Comparison of ENCODE assay signal across 19 cellular contexts in genomic region chr18:70431203-70431624, GRCh38.
DNase-seq lines count a peak whose midpoint lies in the region; ATAC-seq, FAIRE-seq and TF ChIP-seq lines count a peak whose summit lies in the region.
"Had no signal": no experiment of that assay in that cellular context is flagged by ENCODE, and none has a peak within 500 bp of the region (broad histone marks: within the 10 kb centered on the region; RNA-seq: fewer than 3 reads in every experiment).

No MANE protein-coding gene starts in this region.

- no peaks in the 10 kb centered on the region for H3K9me3 Mint-ChIP-seq in T-cell
- no peaks in the 10 kb centered on the region for H3K9me3 Mint-ChIP-seq in activated CD4-positive, alpha-beta T cell treated with anti-CD3 and anti-CD28 coated beads for 36 hours (ENCODE audit: low read depth)
- H3K9me3 Mint-ChIP-seq: activated CD4-positive, alpha-beta memory T cell treated with anti-CD3 and anti-CD28 coated beads for 36 hours had no signal

- H3K4me2 ChIP-seq in smooth muscle cell, result no peak overlapping the region

- H3K27me3 Mint-ChIP-seq in T-cell, result no peaks in the 10 kb centered on the region
- H3K27me3 Mint-ChIP-seq in activated CD4-positive, alpha-beta T cell treated with anti-CD3 and anti-CD28 coated beads for 36 hours, result no peaks in the 10 kb centered on the region
- H3K27me3 Mint-ChIP-seq: activated CD4-positive, alpha-beta memory T cell treated with anti-CD3 and anti-CD28 coated beads for 36 hours had no signal

- H3K9ac ChIP-seq in smooth muscle cell (ENCODE audit: low read depth), result no peak overlapping the region

- H3K4me3 ChIP-seq in AG10803 (ENCODE audit: low read length), result no peak overlapping the region
- no peak overlapping the region for H3K4me3 ChIP-seq in cardiac fibroblast (replicated peaks in 1 of 2; ENCODE audit: low read depth in 2 of 2, low read length in 2 of 2)
- H3K4me3 ChIP-seq in smooth muscle cell, result no peak overlapping the region
- H3K4me3 ChIP-seq: heart right ventricle, upper lobe of left lung had no signal

- DNase-seq in AG10803 (ENCODE audit: low read depth) (peak; percentile 81), HTR-8/SVneo (ENCODE audit: insufficient read length, low spot score) (peak; percentile 33), cardiac fibroblast (ENCODE audit: low read depth in 2 of 2) (peak; percentile 47 to 79), kidney tubule cell (ENCODE audit: low spot score) (peak; percentile 58), smooth muscle cell (lab: John Stamatoyannopoulos, UW; ENCODE audit: unreplicated experiment) (no peak), T-cell (no peak), NCI-H1694 treated with DMSO at 0.1 percent for 48 hours (lab: John Stamatoyannopoulos, UW) (no peak)
- DNase-seq in activated CD4-positive, alpha-beta T cell treated with anti-CD3 and anti-CD28 coated beads for 36 hours, result no peak
- DNase-seq: activated CD4-positive, alpha-beta memory T cell treated with anti-CD3 and anti-CD28 coated beads for 36 hours; C1 segment of cervical spinal cord; effector CD4-positive, alpha-beta T cell; heart right ventricle; left colon; naive B cell; NCI-H69; retina; stimulated activated CD4-positive, alpha-beta T cell treated with anti-CD3 and anti-CD28 coated beads, Interleukin-2, amount 100 ng/mL, for 48 hours had no signal

- no peaks in the 10 kb centered on the region for H3K4me1 Mint-ChIP-seq in T-cell
- H3K4me1 Mint-ChIP-seq in activated CD4-positive, alpha-beta T cell treated with anti-CD3 and anti-CD28 coated beads for 36 hours, result no peaks in the 10 kb centered on the region
- H3K4me1 Mint-ChIP-seq: naive B cell had no signal

- H4K20me1 ChIP-seq in smooth muscle cell (ENCODE audit: low read depth), result no peaks in the 10 kb centered on the region

- no peaks in the 10 kb centered on the region for H3K27me3 ChIP-seq in smooth muscle cell (ENCODE audit: low read depth)
- H3K27me3 ChIP-seq: heart right ventricle, upper lobe of left lung had no signal

- H3K9me3 ChIP-seq in smooth muscle cell (replicated peaks; ENCODE audit: low read depth), result no peaks in the 10 kb centered on the region
- H3K9me3 ChIP-seq: heart right ventricle, upper lobe of left lung had no signal

- intact Hi-C loops in activated CD4-positive, alpha-beta T cell treated with anti-CD3 and anti-CD28 coated beads for 36 hours (cut with DNase I, micrococcal nuclease), result loop anchor here in 1 of 2 experiments (5.0 kb wide), 1 partner anchor 144 kb away; the partner anchor contains the start of gene SOCS6

- no peak for FAIRE-seq in HTR-8/SVneo (lab: Jason Lieb, UNC)

- WGBS in smooth muscle cell (ENCODE audit: low lambda C conversion rate), result 33% methylated on average over 2 of the region's 2 CpGs

- H3K4me3 Mint-ChIP-seq in T-cell, result no peak overlapping the region
- H3K4me3 Mint-ChIP-seq in activated CD4-positive, alpha-beta T cell treated with anti-CD3 and anti-CD28 coated beads for 36 hours, result no peak overlapping the region
- H3K4me3 Mint-ChIP-seq: activated CD4-positive, alpha-beta memory T cell treated with anti-CD3 and anti-CD28 coated beads for 36 hours; IgD-negative memory B cell had no signal

- ATAC-seq in T-cell (replicated peaks in 1 of 4), result no peak
- no peak for ATAC-seq in activated CD4-positive, alpha-beta T cell treated with anti-CD3 and anti-CD28 coated beads for 36 hours
- ATAC-seq: heart right ventricle, left colon had no signal

- no peaks in the 10 kb centered on the region for H3K36me3 Mint-ChIP-seq in T-cell
- no peaks in the 10 kb centered on the region for H3K36me3 Mint-ChIP-seq in activated CD4-positive, alpha-beta T cell treated with anti-CD3 and anti-CD28 coated beads for 36 hours (ENCODE audit: low read depth)
- H3K36me3 Mint-ChIP-seq: activated CD4-positive, alpha-beta memory T cell treated with anti-CD3 and anti-CD28 coated beads for 36 hours; IgD-negative memory B cell; naive B cell had no signal

- H3K79me2 ChIP-seq in smooth muscle cell (ENCODE audit: low read depth), result no peaks in the 10 kb centered on the region

- CTCF ChIA-PET in T-cell (lab: Charles Lee), result no interaction called here
- CTCF ChIA-PET in activated CD4-positive, alpha-beta T cell treated with anti-CD3 and anti-CD28 coated beads for 36 hours (lab: Charles Lee), result no interaction called here

- TF ChIP-seq CTCF in AG10803 (conservative IDR thresholded peaks at IDR 0.05; ENCODE audit: low read length) (no peak), cardiac fibroblast (IDR thresholded peaks at IDR 0.05; ENCODE audit: low read depth, low read length) (no peak), smooth muscle cell (IDR thresholded peaks at IDR 0.05; ENCODE audit: borderline replicate concordance, insufficient read depth, poor library complexity, severe bottlenecking) (no peak)

- no peaks in the 10 kb centered on the region for H3K4me1 ChIP-seq in smooth muscle cell (ENCODE audit: low read depth)
- H3K4me1 ChIP-seq: heart right ventricle had no signal

- H3K27ac Mint-ChIP-seq in T-cell, result no peak overlapping the region
- no peak overlapping the region for H3K27ac Mint-ChIP-seq in activated CD4-positive, alpha-beta T cell treated with anti-CD3 and anti-CD28 coated beads for 36 hours
- H3K27ac Mint-ChIP-seq: activated CD4-positive, alpha-beta memory T cell treated with anti-CD3 and anti-CD28 coated beads for 36 hours; IgD-negative memory B cell had no signal

- POLR2A ChIA-PET in T-cell (lab: Charles Lee), result no interaction called here
- POLR2A ChIA-PET in activated CD4-positive, alpha-beta T cell treated with anti-CD3 and anti-CD28 coated beads for 36 hours (lab: Charles Lee), result no interaction called here

- H3K36me3 ChIP-seq in smooth muscle cell (ENCODE audit: low read depth), result no peaks in the 10 kb centered on the region
- H3K36me3 ChIP-seq: heart right ventricle, upper lobe of left lung had no signal

- H2AFZ ChIP-seq in smooth muscle cell (ENCODE audit: low read depth), result no peak overlapping the region

- no peak overlapping the region for H3K27ac ChIP-seq in smooth muscle cell (ENCODE audit: low read depth)
- H3K27ac ChIP-seq: heart right ventricle, upper lobe of left lung had no signal

- H3F3A ChIP-seq in smooth muscle cell (ENCODE audit: low read depth), result no peaks in the 10 kb centered on the region

Comparison
In these comparisons a context has a peak if more than half of its experiments do, and no peak if none do; other contexts are left out.
1. DNase-seq: peak in AG10803 (single experiment), HTR-8/SVneo (single experiment), cardiac fibroblast (2 of 2) and kidney tubule cell (single experiment); none in smooth muscle cell (single experiment), T-cell (0 of 34), activated CD4-positive, alpha-beta T cell treated with anti-CD3 and anti-CD28 coated beads for 36 hours (single experiment) and NCI-H1694 treated with DMSO at 0.1 percent for 48 hours (single experiment).